ENCODE assay signal across 8 cellular contexts in the genomic region with DNA sequence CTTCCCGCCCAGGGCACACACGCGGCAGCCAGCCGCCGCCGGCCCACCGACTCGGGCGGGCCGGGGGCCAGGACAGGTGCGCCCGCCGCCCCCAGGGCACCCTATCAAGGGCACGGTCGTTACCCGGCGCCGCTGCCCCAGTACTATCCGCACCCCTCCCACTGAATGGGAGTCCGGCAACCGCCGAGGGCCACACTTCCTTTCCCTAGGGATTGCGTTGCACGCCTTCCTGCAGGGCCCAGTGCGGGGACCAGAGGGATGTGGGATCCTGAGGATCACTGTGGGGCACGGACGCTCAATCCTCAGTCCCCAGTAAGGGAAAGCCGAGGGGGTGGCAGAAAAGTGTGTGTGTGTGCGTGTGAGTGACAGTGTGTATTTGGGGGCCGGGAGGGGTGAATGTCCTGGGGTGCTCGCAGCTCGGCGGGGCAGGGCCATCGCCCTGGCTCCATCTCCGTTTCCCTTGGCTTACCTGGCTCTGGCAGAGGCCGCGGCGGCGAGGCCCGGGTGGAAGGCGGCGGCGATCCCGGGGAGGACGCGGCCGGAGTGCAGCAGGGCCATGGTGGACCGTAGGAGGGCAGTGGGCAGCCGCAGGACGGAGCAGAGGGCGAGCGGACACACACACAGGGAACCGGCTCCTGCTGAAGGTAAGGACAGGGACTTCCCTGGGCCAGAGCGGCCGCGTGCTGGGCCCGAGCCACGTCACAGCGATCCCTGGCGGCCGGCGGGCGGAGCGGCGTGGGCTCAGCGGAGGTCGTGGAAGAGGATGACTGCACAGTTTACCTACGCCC. TPM values are rescaled to one million over a fixed set of nuclear protein-coding genes. Genes with fewer than 3 reads are reported as not detected.
DNase-seq lines count a peak whose midpoint lies in the region; ATAC-seq, FAIRE-seq and TF ChIP-seq lines count a peak whose summit lies in the region.

Gene GOT2, minus strand, starts transcription at position 646 of the 788 bp plus-strand sequence. Its CDS starts 88 bp downstream, at position 558.

- H3K4me1 Mint-ChIP-seq in T-cell, result peaks cover 33 to 45% (median 40%) of the 10 kb centered on the region in 3 donors

- peak; percentile 91 for FAIRE-seq in urothelium cell line (lab: Jason Lieb, UNC)

- peak within 1 kb of the TSS; percentile 94 to 98 (median 95) for H3K4me3 Mint-ChIP-seq in T-cell

- H3K27me3 Mint-ChIP-seq in T-cell, result no peaks in the 10 kb centered on the region

- no peaks in the 10 kb centered on the region for H3K36me3 Mint-ChIP-seq in T-cell

- no peaks in the 10 kb centered on the region for H3K9me3 ChIP-seq in psoas muscle

- H3K36me3 ChIP-seq in psoas muscle (ENCODE audit: insufficient read depth in 1 of 2, low read depth in 1 of 2), result peaks cover 0 to 2% of the 10 kb centered on the region in 2 donors

- H3K4me1 ChIP-seq in psoas muscle, result peaks cover 42% of the 10 kb centered on the region

- CTCF ChIA-PET in T-cell (lab: Charles Lee), result interaction anchor here in 1 of 2 donors (0.7 kb wide), 1 partner anchor 22 kb away, joined by 3 read pairs; no protein-coding TSS in a partner anchor

- intact Hi-C loops in left ventricle myocardium superior (cut with micrococcal nuclease) (loop anchor here (10.0 kb wide), 1 partner anchor 49 kb away; the partner anchor contains the start of gene SLC38A7), psoas muscle (cut with DNase I) (loop anchor here in 1 of 2 donors (2.0 to 10.0 kb wide), 2 partner anchors 49 to 219 kb away; partner anchors contain the start of genes SETD6 and SLC38A7)

- DNase-seq in NCI-H128 (lab: John Stamatoyannopoulos, UW; ENCODE audit: unreplicated experiment), result peak; percentile 52
- peak; percentile 57 to 81 (median 70) for DNase-seq in T-cell
- peak; percentile 80 for DNase-seq in amniotic epithelial cell (ENCODE audit: low read depth)
- peak; percentile 90 for DNase-seq in left ventricle myocardium superior
- DNase-seq in psoas muscle, result peak; percentile 81 to 89
- peak; percentile 93 for DNase-seq in urothelium cell line (ENCODE audit: low spot score)

- no peaks in the 10 kb centered on the region for H3K9me3 Mint-ChIP-seq in T-cell

- H3K27me3 ChIP-seq in psoas muscle (ENCODE audit: insufficient read depth in 3 of 3, low read length in 2 of 3), result no peaks in the 10 kb centered on the region

- H3K27ac Mint-ChIP-seq in T-cell, result peak within 1 kb of the TSS; percentile 55 to 90

- ATAC-seq in HG02678 (IDR thresholded peaks at IDR 0.05; ENCODE audit: unreplicated experiment) (peak; percentile 96), T-cell (replicated peaks in 1 of 4) (peak; percentile 97 to 99 (median 98)), left ventricle myocardium superior (peak; percentile 97), psoas muscle (peak; percentile 95 to 96 (median 96))

- 0% methylated on average over 59 to 68 of the region's 68 CpGs for WGBS in psoas muscle, 3 donors

- peak within 1 kb of the TSS; percentile 93 for H3K4me3 ChIP-seq in psoas muscle

- POLR2A ChIA-PET in T-cell (lab: Charles Lee), result no interaction called here

- peak within 1 kb of the TSS; percentile 85 for H3K27ac ChIP-seq in psoas muscle

- TF ChIP-seq CTCF in GM12874 (IDR thresholded peaks at IDR 0.05; ENCODE audit: insufficient read depth, low read depth, low read length), result peak; percentile 98
- peak; percentile 86 for TF ChIP-seq CTCF in psoas muscle (IDR thresholded peaks at IDR 0.05)

RNA-seq across cellular contexts. Expression of gene GOT2, which starts in this region (rescaled TPM):
- 10 to 100 TPM; 29.2 to 43.4 (median 42.0) TPM for total RNA-seq in T-cell
- total RNA-seq in left ventricle myocardium superior, result 555 TPM
- total RNA-seq in psoas muscle, result 100 to 1,000 TPM; 183 to 396 (median 274) TPM
- polyA plus RNA-seq in psoas muscle, result 100 to 1,000 TPM; 129 to 238 (median 215) TPM

Comparison
In these comparisons a context has a peak if more than half of its experiments do, and no peak if none do; other contexts are left out.
1. Peak in every context shown above with its lines: DNase-seq, ATAC-seq, H3K4me3 ChIP-seq and H3K27ac ChIP-seq.
2. RNA of gene GOT2 (total RNA-seq): 555 TPM in left ventricle myocardium superior (single experiment) and 183 to 396 TPM in psoas muscle; 29.2 to 43.4 TPM in T-cell; every median in the first group is over 4 times any median in the second.